In genomic region chr20:8670207-8670899, GRCh38 we compare ENCODE assay signal across 21 cellular contexts.
"Had no signal": no experiment of that assay in that cellular context is flagged by ENCODE, and none has a peak within 500 bp of the region (broad histone marks: within the 10 kb centered on the region; RNA-seq: fewer than 3 reads in every experiment).

No MANE protein-coding gene starts in this region.

- H3K36me3 ChIP-seq: Peyer's patch had no signal

- H3K4me3 ChIP-seq: Peyer's patch had no signal

- H3K27ac ChIP-seq: Peyer's patch, RWPE1, VCaP had no signal

- ATAC-seq: activated CD4-positive, alpha-beta T cell treated with anti-CD3 and anti-CD28 coated beads for 36 hours; activated CD8-positive, alpha-beta T cell treated with anti-CD3 and anti-CD28 coated beads for 36 hours; activated T-cell treated with anti-CD3 and anti-CD28 coated beads, Interleukin-2, amount 50 U/mL, for 72 hours; T-cell had no signal

- H3K4me1 ChIP-seq: Peyer's patch had no signal

- H3K9me3 ChIP-seq: Peyer's patch had no signal

- H3K27me3 ChIP-seq: Peyer's patch had no signal

- DNase-seq: activated CD4-positive, alpha-beta T cell treated with anti-CD3 and anti-CD28 coated beads for 36 hours; activated CD8-positive, alpha-beta memory T cell treated with anti-CD3 and anti-CD28 coated beads, Interleukin-2, amount 50 U/mL, for 4 hours; activated CD8-positive, alpha-beta T cell treated with anti-CD3 and anti-CD28 coated beads for 36 hours; activated gamma-delta T cell treated with Interleukin-2 at 50 U/mL for 16 hours; activated naive CD4-positive, alpha-beta T cell treated with anti-CD3 and anti-CD28 coated beads, Interleukin-2, amount 50 U/mL, for 16 hours; activated naive CD8-positive, alpha-beta T cell treated with anti-CD3 and anti-CD28 coated beads, Interleukin-2, amount 10 ng/mL, durations not matched to agents 7 days and 5 days; activated T-cell treated with anti-CD3 and anti-CD28 coated beads, Interleukin-2, amount 50 U/mL, for 72 hours; aorta; Kasumi-1; KBM-7; NCI-H1048; NCI-H1417; NCI-H2029 treated with DMSO at 0.1 percent for 48 hours; NCI-H345; NCI-H510A; NCI-H526 treated with DMSO at 0.1 percent for 48 hours; Peyer's patch; SHP77 treated with DMSO at 0.1 percent for 48 hours; T-cell had no signal
